Comparison of ENCODE assay signal across 26 cellular contexts in genomic region chr10:7890802-7891201, GRCh38.
"Had no signal": no experiment of that assay in that cellular context is flagged by ENCODE, and none has a peak within 500 bp of the region (broad histone marks: within the 10 kb centered on the region; RNA-seq: fewer than 3 reads in every experiment).

No MANE protein-coding gene starts in this region.

- H3K4me3 Mint-ChIP-seq: activated B cell treated with CpG ODN at 0.5 μM for 24 hours; activated CD4-positive, alpha-beta memory T cell treated with anti-CD3 and anti-CD28 coated beads, Interleukin-2, amount 10 ng/mL, durations not matched to agents 7 days and 5 days; activated naive CD4-positive, alpha-beta T cell treated with anti-CD3 and anti-CD28 coated beads for 36 hours; activated naive CD8-positive, alpha-beta T cell treated with anti-CD3 and anti-CD28 coated beads for 36 hours; activated T-helper 17 cell treated with anti-CD3 and anti-CD28 coated beads, Interleukin-2, amount 50 U/mL, for 72 hours; T-helper 17 cell had no signal

- H3K4me1 ChIP-seq: breast epithelium, SJSA1 had no signal

- H3K36me3 ChIP-seq: breast epithelium, SJSA1 had no signal

- H3K9me3 ChIP-seq: breast epithelium, SJSA1 had no signal

- H3K4me3 ChIP-seq: breast epithelium, SJSA1 had no signal

- DNase-seq: activated B cell treated with CpG ODN at 0.5 μM for 24 hours; activated CD4-positive, alpha-beta memory T cell treated with anti-CD3 and anti-CD28 coated beads, Interleukin-2, amount 10 ng/mL, durations not matched to agents 7 days and 5 days; activated CD4-positive, alpha-beta T cell treated with anti-CD3 and anti-CD28 coated beads, Interleukin-2, amount 50 U/mL, for 1 hour; activated gamma-delta T cell; activated naive CD4-positive, alpha-beta T cell treated with anti-CD3 and anti-CD28 coated beads for 36 hours; activated naive CD8-positive, alpha-beta T cell treated with anti-CD3 and anti-CD28 coated beads for 36 hours; activated T-cell treated with anti-CD3 and anti-CD28 coated beads for 4 hours; activated T-cell treated with anti-CD3 and anti-CD28 coated beads, Interleukin-2, amount 50 U/mL, for 48 hours; caudate nucleus; Karpas-422; MM.1S; NCI-H1105 treated with DMSO at 0.1 percent for 48 hours; NCI-H187 treated with DMSO at 0.1 percent for 48 hours; NCI-H2081 treated with DMSO at 0.1 percent for 48 hours; NCI-H2227 treated with DMSO at 0.1 percent for 48 hours; NCI-H446 treated with DMSO at 0.1 percent for 48 hours; NCI-H524 treated with DMSO at 0.1 percent for 48 hours; NCI-H774; NK-92 treated with Interleukin-12 subunit alpha and Interleukin-12 subunit beta, amount 100 ng/mL, for 24 hours; PC-3; SHP77; T-helper 17 cell; T-helper 9 cell had no signal

- H3K27me3 ChIP-seq: breast epithelium, SJSA1 had no signal

- H3K9me3 Mint-ChIP-seq: activated B cell treated with CpG ODN at 0.5 μM for 24 hours; activated CD4-positive, alpha-beta memory T cell treated with anti-CD3 and anti-CD28 coated beads, Interleukin-2, amount 10 ng/mL, durations not matched to agents 7 days and 5 days; activated naive CD4-positive, alpha-beta T cell treated with anti-CD3 and anti-CD28 coated beads for 36 hours; activated naive CD8-positive, alpha-beta T cell treated with anti-CD3 and anti-CD28 coated beads for 36 hours; activated T-helper 17 cell treated with anti-CD3 and anti-CD28 coated beads, Interleukin-2, amount 50 U/mL, for 72 hours had no signal

- H3K27ac ChIP-seq: breast epithelium, SJSA1 had no signal

- ATAC-seq: activated T-helper 17 cell treated with anti-CD3 and anti-CD28 coated beads, Interleukin-2, amount 50 U/mL, for 72 hours; PC-3; T-helper 17 cell had no signal

- H3K27ac Mint-ChIP-seq: activated B cell treated with CpG ODN at 0.5 μM for 24 hours; activated CD4-positive, alpha-beta memory T cell treated with anti-CD3 and anti-CD28 coated beads, Interleukin-2, amount 10 ng/mL, durations not matched to agents 7 days and 5 days; activated naive CD4-positive, alpha-beta T cell treated with anti-CD3 and anti-CD28 coated beads for 36 hours; activated naive CD8-positive, alpha-beta T cell treated with anti-CD3 and anti-CD28 coated beads for 36 hours; T-helper 17 cell had no signal

- H3K27me3 Mint-ChIP-seq: activated B cell treated with CpG ODN at 0.5 μM for 24 hours; activated CD4-positive, alpha-beta memory T cell treated with anti-CD3 and anti-CD28 coated beads, Interleukin-2, amount 10 ng/mL, durations not matched to agents 7 days and 5 days; activated naive CD8-positive, alpha-beta T cell treated with anti-CD3 and anti-CD28 coated beads for 36 hours; activated T-helper 17 cell treated with anti-CD3 and anti-CD28 coated beads, Interleukin-2, amount 50 U/mL, for 72 hours; T-helper 17 cell had no signal
